In genomic region chr1:154973344-154974085, GRCh38 we compare ENCODE assay signal across 1 cellular context.
TF ChIP-seq lines count a peak whose summit lies in the region.

No MANE protein-coding gene starts in this region.

TF ChIP-seq in HEK293, 187 proteins besides CTCF, POLR2A, EP300 and RAD21 (continued from another document):
- TF ChIP-seq ZBTB10 (tag by site-specific recombination; IDR thresholded peaks at IDR 0.05) (peak; percentile 100), ZEB2 (tag by site-specific recombination; IDR thresholded peaks at IDR 0.05) (peak; percentile 10), ZNF692 (tag by site-specific recombination; IDR thresholded peaks at IDR 0.05) (peak; percentile 60; the same call in 1 of the 2 replicates), FEZF1 (tag by site-specific recombination; IDR thresholded peaks at IDR 0.05) (peak; percentile 95), ZBTB48 (tag by site-specific recombination; IDR thresholded peaks at IDR 0.05) (peak; percentile 73; the same call in 1 of the 2 replicates), ZNF544 (tag by site-specific recombination; IDR thresholded peaks at IDR 0.05) (no peak), ZNF18 (tag by site-specific recombination; IDR thresholded peaks at IDR 0.05) (no peak), ZNF629 (tag by site-specific recombination; IDR thresholded peaks at IDR 0.05) (peak; percentile 69), TSHZ1 (tag by site-specific recombination; IDR thresholded peaks at IDR 0.05; ENCODE audit: borderline replicate concordance) (0 out of 2 replicates have a peak, but pooled peaks have one; percentile 7), KLF9 (tag by site-specific recombination; IDR thresholded peaks at IDR 0.05; ENCODE audit: low read depth) (peak; percentile 99), ZNF660 (tag by site-specific recombination; IDR thresholded peaks at IDR 0.05) (peak; percentile 82), ZNF610 (tag by site-specific recombination; IDR thresholded peaks at IDR 0.05; ENCODE audit: borderline replicate concordance) (0 out of 2 replicates have a peak, but pooled peaks have one; percentile 58), ZNF600 (tag by site-specific recombination; IDR thresholded peaks at IDR 0.05) (0 out of 2 replicates have a peak, but pooled peaks have one; percentile 21), ZNF184 (tag by site-specific recombination; IDR thresholded peaks at IDR 0.05) (no peak), ZNF37A (tag by site-specific recombination; IDR thresholded peaks at IDR 0.05) (no peak), ZNF362 (tag by site-specific recombination; IDR thresholded peaks at IDR 0.05) (peak; percentile 87), KLF1 (tag by site-specific recombination; IDR thresholded peaks at IDR 0.05) (peak; percentile 35), ZNF394 (tag by site-specific recombination; IDR thresholded peaks at IDR 0.05; ENCODE audit: borderline replicate concordance) (peak; percentile 56; the same call in 1 of the 2 replicates), ZNF777 (tag by site-specific recombination; IDR thresholded peaks at IDR 0.05; ENCODE audit: borderline replicate concordance) (no peak), KLF16 (tag by site-specific recombination; IDR thresholded peaks at IDR 0.05) (0 out of 2 replicates have a peak, but pooled peaks have one; percentile 58), KLF7 (tag by site-specific recombination; IDR thresholded peaks at IDR 0.05; ENCODE audit: borderline replicate concordance) (peak; percentile 31; the same call in 1 of the 2 replicates), PRDM1 (tag by site-specific recombination; IDR thresholded peaks at IDR 0.05) (peak; percentile 94), PATZ1 (tag by site-specific recombination; IDR thresholded peaks at IDR 0.05) (peak; percentile 95), SP7 (tag by site-specific recombination; IDR thresholded peaks at IDR 0.05) (peak; percentile 65), ZBTB17 (tag by site-specific recombination; IDR thresholded peaks at IDR 0.05) (peak; percentile 96), KLF10 (tag by site-specific recombination; IDR thresholded peaks at IDR 0.05) (peak; percentile 62), GLIS2 (tag by site-specific recombination; IDR thresholded peaks at IDR 0.05) (0 out of 2 replicates have a peak, but pooled peaks have one; percentile 53), ZNF341 (tag by site-specific recombination; IDR thresholded peaks at IDR 0.05; ENCODE audit: low read depth) (0 out of 2 replicates have a peak, but pooled peaks have one; percentile 8), ZNF76 (tag by site-specific recombination; IDR thresholded peaks at IDR 0.05; ENCODE audit: borderline replicate concordance, low read depth) (0 out of 2 replicates have a peak, but pooled peaks have one; percentile 13), BCL11B (tag by site-specific recombination; IDR thresholded peaks at IDR 0.05; ENCODE audit: low read depth) (peak; percentile 67; the same call in 1 of the 2 replicates), ZFP69B (tag by site-specific recombination; IDR thresholded peaks at IDR 0.05) (peak; percentile 18; the same call in 1 of the 2 replicates)
